ENCODE assay signal across 27 cellular contexts in the genomic region with DNA sequence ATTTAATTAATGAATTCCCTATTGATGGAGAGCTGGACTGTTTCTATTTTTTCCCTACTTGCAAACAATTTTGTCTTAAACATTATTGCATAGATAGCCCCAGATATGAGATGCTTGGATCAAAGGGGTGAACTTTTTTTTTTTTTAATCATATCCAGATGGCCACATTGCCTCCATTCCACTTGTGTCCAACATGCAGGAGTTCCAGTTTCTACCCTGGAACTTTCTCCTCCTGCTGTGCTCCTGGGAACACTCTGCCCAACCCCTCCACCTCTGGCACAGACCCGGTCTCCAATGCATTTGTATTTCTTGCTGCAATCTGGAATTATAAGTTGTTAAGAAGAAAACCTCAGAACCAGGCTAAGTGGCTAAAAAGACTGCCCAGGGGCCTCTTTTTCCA. TPM values are rescaled to one million over a fixed set of nuclear protein-coding genes. Genes with fewer than 3 reads are reported as not detected.
DNase-seq lines count a peak whose midpoint lies in the region; TF ChIP-seq lines count a peak whose summit lies in the region.
"Had no signal": no experiment of that assay in that cellular context is flagged by ENCODE, and none has a peak within 500 bp of the region (broad histone marks: within the 10 kb centered on the region; RNA-seq: fewer than 3 reads in every experiment).

No MANE protein-coding gene starts in this region.

- H3K27me3 ChIP-seq in subcutaneous abdominal adipose tissue (ENCODE audit: control insufficient read depth in 5 of 5, insufficient read depth in 4 of 5, low read length in 5 of 5) (peaks cover 0 to 5% (median 0%) of the 10 kb centered on the region in 5 donors), thyroid gland (no peaks in the 10 kb centered on the region), mesendoderm (ENCODE audit: insufficient read depth, low read length, poor library complexity) (peaks cover 2% of the 10 kb centered on the region)

- intact Hi-C loops in thyroid gland (cut with DNase I), result no loop called here
- intact Hi-C loops in activated CD4-positive, alpha-beta memory T cell treated with anti-CD3 and anti-CD28 coated beads for 36 hours (cut with micrococcal nuclease), result no loop called here

- H3K56ac ChIP-seq in mesendoderm (ENCODE audit: low read length), result no peak overlapping the region

- H2BK15ac ChIP-seq in mesendoderm (replicated peaks; ENCODE audit: low read depth), result no peak overlapping the region

- H3K27me3 Mint-ChIP-seq in activated CD4-positive, alpha-beta memory T cell treated with anti-CD3 and anti-CD28 coated beads for 36 hours, result peaks cover 26% of the 10 kb centered on the region

- H3K4me1 ChIP-seq in subcutaneous abdominal adipose tissue (ENCODE audit: control insufficient read depth in 5 of 5, insufficient read depth in 5 of 5, low read length in 5 of 5) (peaks cover 11 to 72% (median 51%) of the 10 kb centered on the region in 5 donors), thyroid gland (peaks cover 13 to 23% of the 10 kb centered on the region in 2 donors), mesendoderm (ENCODE audit: control insufficient read depth, low read depth, low read length) (peaks cover 3% of the 10 kb centered on the region)

- peak overlapping the region in 1 of 5 donors; percentile 55 for H3K9ac ChIP-seq in subcutaneous abdominal adipose tissue (ENCODE audit: low read length in 5 of 5)
- no peak overlapping the region for H3K9ac ChIP-seq in mesendoderm (ENCODE audit: low read length)

- H3K4me3 ChIP-seq in subcutaneous abdominal adipose tissue (ENCODE audit: low read depth in 1 of 5, low read length in 5 of 5) (no peak overlapping the region), thyroid gland (replicated peaks in 1 of 3) (no peak overlapping the region), mesendoderm (ENCODE audit: low read length) (no peak overlapping the region)
- H3K4me3 ChIP-seq: gastroesophageal sphincter, psoas muscle had no signal

- TF ChIP-seq POLR2A in thyroid gland (IDR thresholded peaks at IDR 0.05), result no peak

- no peak overlapping the region for H2AK5ac ChIP-seq in mesendoderm (ENCODE audit: low read length)

- WGBS in thyroid gland, 2 donors, result 15 to 17% methylated on average over 1 of the region's 1 CpG
- WGBS in mesendoderm (ENCODE audit: extremely low coverage, insufficient coverage, low lambda C conversion rate), result no CpG with 5 or more reads among the region's 1 CpG

- no peak for TF ChIP-seq CTCF in thyroid gland (IDR thresholded peaks at IDR 0.05)

- H4K5ac ChIP-seq in mesendoderm (ENCODE audit: low read length), result no peak overlapping the region

- no peaks in the 10 kb centered on the region for H3K36me3 ChIP-seq in subcutaneous abdominal adipose tissue (ENCODE audit: control insufficient read depth in 5 of 5, insufficient read depth in 5 of 5, low read length in 5 of 5)
- no peaks in the 10 kb centered on the region for H3K36me3 ChIP-seq in thyroid gland
- no peaks in the 10 kb centered on the region for H3K36me3 ChIP-seq in mesendoderm (ENCODE audit: control insufficient read depth, insufficient read depth, low read length)
- H3K36me3 ChIP-seq: gastroesophageal sphincter had no signal

- no peak overlapping the region for H3K18ac ChIP-seq in mesendoderm (ENCODE audit: low read length)

- peak; percentile 56 for DNase-seq in NCI-H2171 treated with DMSO at 0.1 percent for 48 hours (lab: John Stamatoyannopoulos, UW)
- no peak for DNase-seq in NCI-H2171 (lab: John Stamatoyannopoulos, UW)
- DNase-seq in mesenteric fat pad (ENCODE audit: low spot score), result peak; percentile 22
- DNase-seq in thyroid gland, result no peak
- DNase-seq in mesendoderm, result no peak
- DNase-seq in activated CD4-positive, alpha-beta memory T cell treated with anti-CD3 and anti-CD28 coated beads for 36 hours, result no peak
- DNase-seq: activated CD4-positive, alpha-beta T cell treated with anti-CD3 and anti-CD28 coated beads for 4 hours; activated naive CD8-positive, alpha-beta T cell treated with anti-CD3 and anti-CD28 coated beads, Interleukin-2, amount 50 U/mL, for 24 hours; Caco-2; kidney glomerular epithelial cell; natural killer cell; NCI-H1105; NCI-H2081; NCI-H524; psoas muscle; small intestine; stimulated activated CD4-positive, alpha-beta T cell treated with anti-CD3 and anti-CD28 coated beads, Interleukin-4, amount 100 ng/mL, for 24 hours; stimulated activated naive CD8-positive, alpha-beta T cell treated with anti-CD3 and anti-CD28 coated beads, Interleukin-15, amount 100 ng/mL, for 72 hours had no signal

- no peak overlapping the region for H3K4me3 Mint-ChIP-seq in activated CD4-positive, alpha-beta memory T cell treated with anti-CD3 and anti-CD28 coated beads for 36 hours
- H3K4me3 Mint-ChIP-seq: activated naive CD8-positive, alpha-beta T cell treated with anti-CD3 and anti-CD28 coated beads, Interleukin-2, amount 50 U/mL, for 24 hours; natural killer cell; stimulated activated naive CD8-positive, alpha-beta T cell treated with anti-CD3 and anti-CD28 coated beads, Interleukin-15, amount 100 ng/mL, for 72 hours had no signal

- no peaks in the 10 kb centered on the region for H3K4me1 Mint-ChIP-seq in activated CD4-positive, alpha-beta memory T cell treated with anti-CD3 and anti-CD28 coated beads for 36 hours (ENCODE audit: low read depth)
- H3K4me1 Mint-ChIP-seq: natural killer cell; stimulated activated naive CD8-positive, alpha-beta T cell treated with anti-CD3 and anti-CD28 coated beads, Interleukin-15, amount 100 ng/mL, for 72 hours had no signal

- H2BK5ac ChIP-seq in mesendoderm (ENCODE audit: low read length), result no peak overlapping the region

- POLR2A ChIA-PET in activated CD4-positive, alpha-beta memory T cell treated with anti-CD3 and anti-CD28 coated beads for 36 hours (lab: Charles Lee), result no interaction called here

- H3K79me2 ChIP-seq in mesendoderm (ENCODE audit: control insufficient read depth, insufficient read depth, low read length), result no peaks in the 10 kb centered on the region

- H4K8ac ChIP-seq in mesendoderm (ENCODE audit: low read depth, low read length), result no peak overlapping the region

- no peak overlapping the region for H3K4ac ChIP-seq in mesendoderm (ENCODE audit: low read depth, low read length)

- no peak overlapping the region for H2BK120ac ChIP-seq in mesendoderm (ENCODE audit: low read depth, low read length)

- H3K23ac ChIP-seq in mesendoderm (ENCODE audit: low read length), result no peak overlapping the region

- no peaks in the 10 kb centered on the region for H3K36me3 Mint-ChIP-seq in activated CD4-positive, alpha-beta memory T cell treated with anti-CD3 and anti-CD28 coated beads for 36 hours
- H3K36me3 Mint-ChIP-seq: natural killer cell had no signal

- H3K79me1 ChIP-seq in mesendoderm (ENCODE audit: low read length), result no peaks in the 10 kb centered on the region

- no peak overlapping the region for H3K27ac Mint-ChIP-seq in activated CD4-positive, alpha-beta memory T cell treated with anti-CD3 and anti-CD28 coated beads for 36 hours
- H3K27ac Mint-ChIP-seq: activated naive CD8-positive, alpha-beta T cell treated with anti-CD3 and anti-CD28 coated beads, Interleukin-2, amount 50 U/mL, for 24 hours; natural killer cell; stimulated activated naive CD8-positive, alpha-beta T cell treated with anti-CD3 and anti-CD28 coated beads, Interleukin-15, amount 100 ng/mL, for 72 hours had no signal

- H3K27ac ChIP-seq in cingulate gyrus (ENCODE audit: low read depth, low read length), result peak overlapping the region; percentile 65
- H3K27ac ChIP-seq in subcutaneous abdominal adipose tissue (ENCODE audit: low read depth, low read length), result peak overlapping the region; percentile 24
- H3K27ac ChIP-seq in thyroid gland, result no peak overlapping the region
- no peak overlapping the region for H3K27ac ChIP-seq in mesendoderm (ENCODE audit: low read depth, low read length)
- H3K27ac ChIP-seq: 22Rv1, psoas muscle had no signal

- no peaks in the 10 kb centered on the region for H3K9me3 ChIP-seq in subcutaneous abdominal adipose tissue (ENCODE audit: control insufficient read depth in 5 of 5, low read length in 5 of 5)
- H3K9me3 ChIP-seq in thyroid gland, result no peaks in the 10 kb centered on the region
- H3K9me3 ChIP-seq: Caco-2, gastroesophageal sphincter, psoas muscle had no signal

- CTCF ChIA-PET in activated CD4-positive, alpha-beta memory T cell treated with anti-CD3 and anti-CD28 coated beads for 36 hours (lab: Charles Lee), result interaction anchor here (0.9 kb wide), 1 partner anchor 223 kb away, joined by 3 read pairs; no protein-coding TSS in a partner anchor

- no peaks in the 10 kb centered on the region for H3K9me3 Mint-ChIP-seq in activated CD4-positive, alpha-beta memory T cell treated with anti-CD3 and anti-CD28 coated beads for 36 hours
- H3K9me3 Mint-ChIP-seq: activated naive CD8-positive, alpha-beta T cell treated with anti-CD3 and anti-CD28 coated beads, Interleukin-2, amount 50 U/mL, for 24 hours; natural killer cell; stimulated activated naive CD8-positive, alpha-beta T cell treated with anti-CD3 and anti-CD28 coated beads, Interleukin-15, amount 100 ng/mL, for 72 hours had no signal

- H3K4me2 ChIP-seq in mesendoderm (ENCODE audit: low read length), result no peak overlapping the region

RNA-seq across cellular contexts. Expression of gene PDYN, which starts 44.6 kb away (rescaled TPM):
- total RNA-seq in mesenteric fat pad (not detected), thyroid gland (not detected)
- polyA plus RNA-seq in mesendoderm (2013, experiment 1 of 2), result 0.21 TPM
- 0.20 TPM for polyA plus RNA-seq in mesendoderm (2013, experiment 2 of 2)
- total RNA-seq in activated CD4-positive, alpha-beta memory T cell treated with anti-CD3 and anti-CD28 coated beads for 36 hours, result not detected
- total RNA-seq: Caco-2, Daoy, epithelial cell of proximal tubule, gastroesophageal sphincter, LHCN-M2, natural killer cell, psoas muscle, Right ventricle myocardium inferior, ureter had no signal
- polyA plus RNA-seq: psoas muscle had no signal

RNA-seq across cellular contexts. Expression of gene SIRPA, which starts 54.1 kb away (rescaled TPM):
- total RNA-seq in mesenteric fat pad (100 TPM), thyroid gland (10 to 100 TPM; 14.1 to 35.1 (median 25.4) TPM)
- polyA plus RNA-seq in mesendoderm (2013, experiment 1 of 2), result 3.3 TPM
- polyA plus RNA-seq in mesendoderm (2013, experiment 2 of 2), result 3.5 TPM
- total RNA-seq in activated CD4-positive, alpha-beta memory T cell treated with anti-CD3 and anti-CD28 coated beads for 36 hours, result not detected

Comparison
In these comparisons a context has a peak if more than half of its experiments do, and no peak if none do; other contexts are left out.
1. DNase-seq: peak in NCI-H2171 treated with DMSO at 0.1 percent for 48 hours (single experiment) and mesenteric fat pad (single experiment); none in NCI-H2171 (single experiment), thyroid gland (0 of 2), mesendoderm (single experiment) and activated CD4-positive, alpha-beta memory T cell treated with anti-CD3 and anti-CD28 coated beads for 36 hours (single experiment).
2. H3K27ac ChIP-seq: peak in cingulate gyrus (single experiment) and subcutaneous abdominal adipose tissue (single experiment); none in thyroid gland (0 of 3) and mesendoderm (single experiment).
3. RNA of gene SIRPA, which starts 54.1 kb away (total RNA-seq): 100 TPM in mesenteric fat pad (single experiment) and 14.1 to 35.1 TPM in thyroid gland; not detected in activated CD4-positive, alpha-beta memory T cell treated with anti-CD3 and anti-CD28 coated beads for 36 hours; every median in the first group is over 10 times any median in the second.